ENCODE assay signal across 18 cellular contexts in genomic region chr5:59661306-59661705, GRCh38.
A peak's percentile ranks its signal among the peaks of the same experiment; 100 is the strongest.
DNase-seq lines count a peak whose midpoint lies in the region; ATAC-seq, FAIRE-seq and TF ChIP-seq lines count a peak whose summit lies in the region.
"Had no signal": no experiment of that assay in that cellular context is flagged by ENCODE, and none has a peak within 500 bp of the region (broad histone marks: within the 10 kb centered on the region; RNA-seq: fewer than 3 reads in every experiment).

No MANE protein-coding gene starts in this region.

- no peaks in the 10 kb centered on the region for H3K79me2 ChIP-seq in ACC112 (ENCODE audit: control insufficient read depth, insufficient read depth, low read length, unreplicated experiment)

- H3K27ac ChIP-seq in ACC112 (ENCODE audit: low read depth, low read length) (peak overlapping the region; percentile 39), KOPT-K1 (ENCODE audit: low read depth, low read length, poor library complexity, severe bottlenecking) (peak overlapping the region; percentile 67)
- H3K27ac ChIP-seq: adrenal gland, colonic mucosa, HL-60, neural progenitor cell had no signal

- no peaks in the 10 kb centered on the region for H3K27me3 Mint-ChIP-seq in chondrocyte (ENCODE audit: low read depth)
- H3K27me3 Mint-ChIP-seq in natural killer cell (ENCODE audit: low read depth in 2 of 2) = no peaks in the 10 kb centered on the region

- H3K36me3 ChIP-seq in ACC112 (ENCODE audit: insufficient read depth, low read length) (no peaks in the 10 kb centered on the region), KOPT-K1 (ENCODE audit: insufficient read depth, low read length) (no peaks in the 10 kb centered on the region)
- H3K36me3 ChIP-seq: adrenal gland, colonic mucosa, esophagus squamous epithelium, neural progenitor cell had no signal

- FAIRE-seq in GM12892 (lab: Jason Lieb, UNC) = no peak
- FAIRE-seq: D721Med had no signal

- H3K27ac Mint-ChIP-seq in chondrocyte (ENCODE audit: unreplicated experiment) (peak overlapping the region; percentile 66), natural killer cell (peak overlapping the region; percentile 35 to 58)
- H3K27ac Mint-ChIP-seq: neural progenitor cell had no signal

- H3K4me3 ChIP-seq in ACC112 (ENCODE audit: low read depth, low read length) = no peak overlapping the region
- H3K4me3 ChIP-seq: adrenal gland, colonic mucosa, neural progenitor cell had no signal

- TF ChIP-seq CTCF in chondrocyte (IDR thresholded peaks at IDR 0.05) (no peak), natural killer cell (IDR thresholded peaks at IDR 0.05) (no peak)

- H3K36me3 Mint-ChIP-seq in chondrocyte (ENCODE audit: low read depth) = no peaks in the 10 kb centered on the region
- no peaks in the 10 kb centered on the region for H3K36me3 Mint-ChIP-seq in natural killer cell
- H3K36me3 Mint-ChIP-seq: neural progenitor cell had no signal

- H3K4me1 Mint-ChIP-seq in chondrocyte (ENCODE audit: low read depth) = peaks cover 32% of the 10 kb centered on the region
- peaks cover 36 to 37% of the 10 kb centered on the region in 2 donors for H3K4me1 Mint-ChIP-seq in natural killer cell

- no peak for TF ChIP-seq POLR2A in GM12892 (IDR thresholded peaks at IDR 0.05; ENCODE audit: low read depth, low read length)

- peak overlapping the region; percentile 71 for H2AFZ ChIP-seq in ACC112 (ENCODE audit: low read length, unreplicated experiment)

- H3K9me3 Mint-ChIP-seq in chondrocyte (ENCODE audit: low read depth) (no peaks in the 10 kb centered on the region), natural killer cell (no peaks in the 10 kb centered on the region)
- H3K9me3 Mint-ChIP-seq: neural progenitor cell had no signal

- no peak overlapping the region for H3K4me3 Mint-ChIP-seq in chondrocyte (ENCODE audit: unreplicated experiment)
- no peak overlapping the region for H3K4me3 Mint-ChIP-seq in natural killer cell
- H3K4me3 Mint-ChIP-seq: neural progenitor cell had no signal

- H3K9me3 ChIP-seq in KOPT-K1 (ENCODE audit: insufficient read depth, low read length, poor library complexity, severe bottlenecking) = no peaks in the 10 kb centered on the region
- H3K9me3 ChIP-seq: adrenal gland, colonic mucosa, esophagus squamous epithelium had no signal

- DNase-seq in chondrocyte (ENCODE audit: low spot score) (no peak), natural killer cell (no peak), midbrain (lab: John Stamatoyannopoulos, UW) (no peak), GM12892 (ENCODE audit: insufficient read length) (no peak), NCI-H2227 (lab: John Stamatoyannopoulos, UW; ENCODE audit: unreplicated experiment) (no peak)
- DNase-seq: activated CD4-positive, alpha-beta T cell treated with anti-CD3 and anti-CD28 coated beads, Interleukin-2, amount 50 U/mL, for 1 hour; activated T-cell treated with anti-CD3 and anti-CD28 coated beads, Interleukin-2, amount 50 U/mL, for 48 hours; adrenal gland; colonic mucosa; esophagus squamous epithelium; left ventricle myocardium superior; T1000 had no signal

- H3K27me3 ChIP-seq in ACC112 (ENCODE audit: insufficient read depth, low read length) = no peaks in the 10 kb centered on the region
- H3K27me3 ChIP-seq: adrenal gland, colonic mucosa, esophagus squamous epithelium, neural progenitor cell had no signal

- peaks cover 13% of the 10 kb centered on the region for H3K4me1 ChIP-seq in ACC112 (ENCODE audit: control insufficient read depth, insufficient read depth, low read length, unreplicated experiment)
- H3K4me1 ChIP-seq: adrenal gland, colonic mucosa had no signal

- ATAC-seq in natural killer cell (peak in 1 of 3 donors; percentile 39), GM18867 (IDR thresholded peaks at IDR 0.05; ENCODE audit: unreplicated experiment) (no peak)
- ATAC-seq: left ventricle myocardium superior had no signal

- intact Hi-C loops in natural killer cell (cut with micrococcal nuclease) = loop anchor here (10.0 kb wide), 1 partner anchor 767 kb away; no protein-coding TSS in a partner anchor
